ENCODE assay signal across 18 cellular contexts in genomic region chr10:47890737-47891136, GRCh38. TPM values are rescaled to one million over a fixed set of nuclear protein-coding genes. Genes with fewer than 3 reads are reported as not detected.
"Had no signal": no experiment of that assay in that cellular context is flagged by ENCODE, and none has a peak within 500 bp of the region (broad histone marks: within the 10 kb centered on the region; RNA-seq: fewer than 3 reads in every experiment).

No MANE protein-coding gene starts in this region.

RNA-seq across cellular contexts. Expression of gene NPY4R2, which starts 27.7 kb away (rescaled TPM):
- total RNA-seq: activated naive CD4-positive, alpha-beta T cell treated with anti-CD3 and anti-CD28 coated beads for 36 hours; activated naive CD4-positive, alpha-beta T cell treated with anti-CD3 and anti-CD28 coated beads, Interleukin-2, amount 50 U/mL, for 72 hours; activated naive CD8-positive, alpha-beta T cell treated with anti-CD3 and anti-CD28 coated beads for 36 hours; activated naive CD8-positive, alpha-beta T cell treated with anti-CD3 and anti-CD28 coated beads, Interleukin-2, amount 10 ng/mL, durations not matched to agents 7 days and 5 days; activated T-cell treated with anti-CD3 and anti-CD28 coated beads, Interleukin-2, amount 50 U/mL, for 4 hours; activated T-cell treated with anti-CD3 and anti-CD28 coated beads, Interleukin-2, amount 50 U/mL, for 72 hours; activated T-helper 1 cell treated with anti-CD3 and anti-CD28 coated beads, Interleukin-12 subunit alpha, Interleukin-12 subunit beta, Interleukin-2, Interleukin-4 antibody, amounts not matched to agents 30 ng/mL and 10 ng/mL and 1 ng/mL, durations not matched to agents 14 hours and 24 hours and 36 hours; activated T-helper 17 cell treated with anti-CD3 and anti-CD28 coated beads, Interleukin-2, amount 50 U/mL, for 72 hours; activated T-helper 2 cell treated with anti-CD3 and anti-CD28 coated beads, Interferon-gamma antibody, Interleukin-2, Interleukin-4, amounts not matched to agents 10 μg/mL and 5 μg/mL and 100 μg/mL, durations not matched to agents 14 hours and 24 hours and 36 hours; aorta; ascending aorta; astrocyte; body of pancreas; breast epithelium; bronchial epithelial cell; cardiac septum; chondrocyte had no signal
- polyA plus RNA-seq: adrenal gland, aorta had no signal
